ENCODE assay signal across 19 cellular contexts in the genomic region with DNA sequence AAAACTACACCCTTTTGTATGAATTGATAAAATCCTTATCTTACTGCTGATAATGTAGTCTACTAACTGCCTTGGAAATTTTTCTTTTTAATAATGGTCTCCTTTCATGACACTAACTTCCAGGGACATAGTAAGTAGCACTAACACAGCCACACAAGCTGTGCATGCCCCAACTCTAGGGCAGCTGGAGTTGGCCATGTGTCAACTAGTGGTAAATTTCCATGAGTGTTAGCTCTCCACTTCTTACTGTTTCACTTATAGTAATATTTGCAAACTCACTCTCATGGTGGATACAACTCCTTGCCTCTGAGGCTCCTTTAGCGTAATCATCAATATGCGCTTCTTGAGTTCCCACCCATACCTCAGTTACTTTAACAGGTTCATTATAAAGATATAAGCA. TPM values are rescaled to one million over a fixed set of nuclear protein-coding genes. Genes with fewer than 3 reads are reported as not detected.
"Had no signal": no experiment of that assay in that cellular context is flagged by ENCODE, and none has a peak within 500 bp of the region (broad histone marks: within the 10 kb centered on the region; RNA-seq: fewer than 3 reads in every experiment).

No MANE protein-coding gene starts in this region.

- H3K27me3 ChIP-seq: transverse colon had no signal

- H3K27ac ChIP-seq: transverse colon had no signal

- ATAC-seq: activated CD8-positive, alpha-beta T cell treated with anti-CD3 and anti-CD28 coated beads, Interleukin-2, amount 10 ng/mL, durations not matched to agents 7 days and 5 days; esophagus mucosa; left lobe of liver; natural killer cell; right cardiac atrium; T-helper 17 cell had no signal

- H3K4me1 ChIP-seq: transverse colon had no signal

- H3K4me3 ChIP-seq: smooth muscle cell, transverse colon had no signal

- DNase-seq: activated CD4-positive, alpha-beta T cell treated with anti-CD3 and anti-CD28 coated beads, Interleukin-2, amount 10 ng/mL, durations not matched to agents 24 days and 14 days; activated CD8-positive, alpha-beta memory T cell treated with anti-CD3 and anti-CD28 coated beads, Interleukin-2, amount 50 U/mL, for 4 hours; activated CD8-positive, alpha-beta T cell treated with anti-CD3 and anti-CD28 coated beads, Interleukin-2, amount 10 ng/mL, durations not matched to agents 7 days and 5 days; activated gamma-delta T cell treated with Interleukin-2 at 50 U/mL for 16 hours; amniotic stem cell; natural killer cell; nucleus accumbens; right cardiac atrium; stimulated activated CD4-positive, alpha-beta T cell treated with anti-CD3 and anti-CD28 coated beads, Interleukin-4, amount 100 ng/mL, for 4 hours; stimulated activated CD8-positive, alpha-beta memory T cell treated with anti-CD3 and anti-CD28 coated beads, Interleukin-4, amount 100 ng/mL, for 48 hours; stimulated activated naive CD4-positive, alpha-beta T cell treated with Interleukin-2 at 50 U/mL for 16 hours; substantia nigra; T-helper 17 cell; transverse colon had no signal

- H3K36me3 ChIP-seq: transverse colon had no signal

- H3K9me3 ChIP-seq: transverse colon had no signal

RNA-seq across cellular contexts. Expression of gene LGR5, which starts 38.0 kb away (rescaled TPM):
- total RNA-seq: activated CD4-positive, alpha-beta T cell treated with anti-CD3 and anti-CD28 coated beads, Interleukin-2, amount 10 ng/mL, durations not matched to agents 24 days and 14 days; activated CD8-positive, alpha-beta T cell treated with anti-CD3 and anti-CD28 coated beads, Interleukin-2, amount 10 ng/mL, durations not matched to agents 7 days and 5 days; cardiac septum; esophagus mucosa; mucosa of gallbladder; natural killer cell; T-helper 17 cell had no signal
